In genomic region chr1:188429385-188429784, GRCh38 we compare ENCODE assay signal across 14 cellular contexts.
"Had no signal": no experiment of that assay in that cellular context is flagged by ENCODE, and none has a peak within 500 bp of the region (broad histone marks: within the 10 kb centered on the region; RNA-seq: fewer than 3 reads in every experiment).

No MANE protein-coding gene starts in this region.

- H3K9me3 ChIP-seq: neutrophil had no signal

- DNase-seq: activated B cell treated with CpG ODN at 0.5 μM for 24 hours; activated CD4-positive, alpha-beta T cell treated with anti-CD3 and anti-CD28 coated beads, Interleukin-2, amount 10 ng/mL, durations not matched to agents 24 days and 14 days; activated CD8-positive, alpha-beta memory T cell treated with anti-CD3 and anti-CD28 coated beads, Interleukin-2, amount 50 U/mL, for 48 hours; activated gamma-delta T cell treated with Interleukin-2 at 50 U/mL for 16 hours; activated T-cell treated with anti-CD3 and anti-CD28 coated beads, Interleukin-2, amount 50 U/mL, for 72 hours; cerebellar nuclear complex; dermis blood vessel endothelial cell; hypothalamus; kidney glomerular epithelial cell; mesenchymal stem cell; natural killer cell; T-helper 2 cell had no signal

- H3K27ac ChIP-seq: neutrophil had no signal

- H3K36me3 ChIP-seq: neutrophil had no signal

- ATAC-seq: activated T-cell treated with anti-CD3 and anti-CD28 coated beads, Interleukin-2, amount 50 U/mL, for 72 hours; natural killer cell; stimulated activated effector memory CD8-positive, alpha-beta T cell treated with anti-CD3 and anti-CD28 coated beads, Interleukin-12 subunit alpha, Interleukin-12 subunit beta, amount 100 ng/mL, for 72 hours had no signal

- H3K27me3 ChIP-seq: neutrophil had no signal
